ENCODE assay signal across 13 cellular contexts in the genomic region with DNA sequence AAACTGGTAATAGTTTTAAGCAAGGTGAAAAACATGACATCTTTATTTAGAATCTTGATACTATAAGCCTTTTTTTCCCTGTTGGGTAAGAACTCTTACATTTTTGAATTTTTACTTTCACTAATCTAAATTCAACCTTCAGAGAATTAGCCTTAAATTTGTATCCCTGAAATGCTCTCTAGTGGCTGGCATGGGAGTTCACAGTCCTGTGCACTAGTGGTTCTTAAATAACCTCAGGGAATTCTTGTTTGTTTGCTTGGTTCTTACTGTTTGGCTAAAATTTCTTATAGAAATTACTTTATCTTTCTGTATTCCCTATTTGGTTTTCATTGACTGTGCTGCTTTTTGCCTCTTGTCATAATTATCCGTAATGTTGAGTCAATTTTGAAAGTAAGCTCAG.
DNase-seq lines count a peak whose midpoint lies in the region; ATAC-seq and TF ChIP-seq lines count a peak whose summit lies in the region.
"Had no signal": no experiment of that assay in that cellular context is flagged by ENCODE, and none has a peak within 500 bp of the region (broad histone marks: within the 10 kb centered on the region; RNA-seq: fewer than 3 reads in every experiment).

No MANE protein-coding gene starts in this region.

- H3K9me3 Mint-ChIP-seq in activated naive CD8-positive, alpha-beta T cell treated with anti-CD3 and anti-CD28 coated beads for 36 hours = peaks cover 2% of the 10 kb centered on the region

- H2AFZ ChIP-seq in fibroblast of lung (ENCODE audit: low read length) = no peak overlapping the region

- H3K36me3 Mint-ChIP-seq in activated naive CD8-positive, alpha-beta T cell treated with anti-CD3 and anti-CD28 coated beads for 36 hours = no peaks in the 10 kb centered on the region

- no peak overlapping the region for H3K4me3 Mint-ChIP-seq in activated naive CD8-positive, alpha-beta T cell treated with anti-CD3 and anti-CD28 coated beads for 36 hours
- H3K4me3 Mint-ChIP-seq: activated CD4-positive, alpha-beta T cell treated with anti-CD3 and anti-CD28 coated beads for 36 hours had no signal

- H3K27me3 ChIP-seq in fibroblast of lung (ENCODE audit: control insufficient read depth, insufficient read depth, low read length) = no peaks in the 10 kb centered on the region

- TF ChIP-seq CTCF in RWPE1 (conservative IDR thresholded peaks at IDR 0.05; ENCODE audit: low read depth) (0 out of 2 replicates have a peak, but pooled peaks have one; percentile 8), fibroblast of lung (conservative IDR thresholded peaks at IDR 0.05 in 1 of 2, IDR thresholded peaks at IDR 0.05 in 1 of 2; ENCODE audit: low read depth in 1 of 2, low read length in 2 of 2) (peak; percentile 27 to 37)

- no peak overlapping the region for H3K27ac Mint-ChIP-seq in activated naive CD8-positive, alpha-beta T cell treated with anti-CD3 and anti-CD28 coated beads for 36 hours
- H3K27ac Mint-ChIP-seq: activated CD4-positive, alpha-beta T cell treated with anti-CD3 and anti-CD28 coated beads for 36 hours had no signal

- H3K27ac ChIP-seq in RWPE1 (no peak overlapping the region), fibroblast of lung (ENCODE audit: insufficient read depth, low read length) (no peak overlapping the region)

- H3K4me3 ChIP-seq in fibroblast of lung (replicated peaks in 1 of 4; ENCODE audit: control extremely low read depth in 1 of 4, insufficient read depth in 1 of 4, low read depth in 3 of 4, low read length in 4 of 4) = no peak overlapping the region

- DNase-seq in EH (ENCODE audit: low read depth) (peak; percentile 14), RWPE1 (ENCODE audit: low spot score) (no peak), fibroblast of lung (ENCODE audit: low read depth in 2 of 2) (peak; percentile 23 to 33), retina (peak; percentile 22), COLO829 (ENCODE audit: low spot score) (no peak)
- no peak for DNase-seq in NK-92 treated with Interleukin-12 subunit alpha and Interleukin-12 subunit beta, amount 100 ng/mL, for 24 hours (lab: John Stamatoyannopoulos, UW)
- DNase-seq in activated naive CD8-positive, alpha-beta T cell treated with anti-CD3 and anti-CD28 coated beads for 36 hours = no peak
- DNase-seq: activated CD4-positive, alpha-beta T cell treated with anti-CD3 and anti-CD28 coated beads for 36 hours; activated effector memory CD4-positive, alpha-beta T cell treated with Interleukin-2 at 50 U/mL for 16 hours; dermis blood vessel endothelial cell; DMS 273 treated with DMSO at 0.1 percent for 48 hours; NCI-H2227 treated with DMSO at 0.1 percent for 48 hours had no signal

- CTCF ChIA-PET in RWPE1 (lab: Yijun Ruan, JAX) = interaction anchor here (0.6 to 0.8 kb wide), 4 partner anchors 41 to 542 kb away, joined by 3 to 7 read pairs (median 6); no protein-coding TSS in a partner anchor

- H3K4me1 Mint-ChIP-seq in activated naive CD8-positive, alpha-beta T cell treated with anti-CD3 and anti-CD28 coated beads for 36 hours = no peaks in the 10 kb centered on the region
- H3K4me1 Mint-ChIP-seq: activated CD4-positive, alpha-beta T cell treated with anti-CD3 and anti-CD28 coated beads for 36 hours had no signal

- H3K79me2 ChIP-seq in fibroblast of lung (ENCODE audit: control insufficient read depth, insufficient read depth, low read length) = no peaks in the 10 kb centered on the region

- H3K9ac ChIP-seq in fibroblast of lung (ENCODE audit: insufficient read depth, low read length) = no peak overlapping the region

- no peak overlapping the region for H3K4me2 ChIP-seq in fibroblast of lung (ENCODE audit: extremely low read depth, insufficient read depth, low read length)

- POLR2A ChIA-PET in RWPE1 (lab: Yijun Ruan, JAX; ENCODE audit: low non-redundant PET) = no interaction called here

- H4K20me1 ChIP-seq in fibroblast of lung (ENCODE audit: control insufficient read depth, extremely low read depth, insufficient read depth, low read length) = no peaks in the 10 kb centered on the region

- no peaks in the 10 kb centered on the region for H3K27me3 Mint-ChIP-seq in activated naive CD8-positive, alpha-beta T cell treated with anti-CD3 and anti-CD28 coated beads for 36 hours
- H3K27me3 Mint-ChIP-seq: activated CD4-positive, alpha-beta T cell treated with anti-CD3 and anti-CD28 coated beads for 36 hours had no signal

- no peaks in the 10 kb centered on the region for H3K36me3 ChIP-seq in fibroblast of lung (ENCODE audit: control insufficient read depth, insufficient read depth, low read length)

- H3K4me1 ChIP-seq in fibroblast of lung (ENCODE audit: control insufficient read depth, extremely low read depth, insufficient read depth, low read length) = no peaks in the 10 kb centered on the region

- no peaks in the 10 kb centered on the region for H3K9me3 ChIP-seq in fibroblast of lung (ENCODE audit: control insufficient read depth, insufficient read depth, low read depth, low read length)

- ATAC-seq in GM21381 (IDR thresholded peaks at IDR 0.05; ENCODE audit: unreplicated experiment) = no peak
- ATAC-seq: activated CD4-positive, alpha-beta T cell treated with anti-CD3 and anti-CD28 coated beads for 36 hours had no signal

Comparison
In these comparisons a context has a peak if more than half of its experiments do, and no peak if none do; other contexts are left out.
1. DNase-seq: peak in EH (single experiment), fibroblast of lung (2 of 2) and retina (single experiment); none in RWPE1 (single experiment), NK-92 treated with Interleukin-12 subunit alpha and Interleukin-12 subunit beta, amount 100 ng/mL, for 24 hours (single experiment), COLO829 (single experiment) and activated naive CD8-positive, alpha-beta T cell treated with anti-CD3 and anti-CD28 coated beads for 36 hours (single experiment).